27 cellular contexts compared by ENCODE assay signal in the genomic region with DNA sequence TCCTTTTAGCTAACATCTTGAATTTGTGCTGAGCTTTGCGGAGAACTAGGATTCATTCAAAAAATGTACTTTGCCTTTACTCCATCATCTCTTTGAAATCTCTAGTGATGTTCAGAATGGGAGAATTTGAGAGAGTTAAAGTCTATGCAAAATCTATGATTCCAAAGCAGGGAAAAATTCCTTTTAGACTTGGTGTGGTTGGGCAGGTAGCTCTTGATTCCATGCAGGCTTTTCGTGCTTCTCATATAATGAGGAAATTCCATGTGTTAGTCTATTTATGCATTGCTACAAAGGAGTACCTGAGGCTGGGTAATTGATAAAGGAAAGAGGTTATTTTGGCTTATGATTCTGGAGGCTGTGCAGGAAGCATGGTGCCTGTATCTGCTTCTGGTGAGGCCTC.
"Had no signal": no experiment of that assay in that cellular context is flagged by ENCODE, and none has a peak within 500 bp of the region (broad histone marks: within the 10 kb centered on the region; RNA-seq: fewer than 3 reads in every experiment).

No MANE protein-coding gene starts in this region.

- H3K4me1 ChIP-seq: stomach, suprapubic skin, testis, thyroid gland, tibial artery, tibial nerve, transverse colon, upper lobe of left lung, upper lobe of right lung, uterus, vagina had no signal

- H3K36me3 Mint-ChIP-seq: stimulated activated effector memory CD8-positive, alpha-beta T cell treated with anti-CD3 and anti-CD28 coated beads, Interleukin-12 subunit alpha, Interleukin-12 subunit beta, amount 100 ng/mL, for 72 hours; stimulated activated memory B cell treated with anti-CD40 and anti-IgM and Interleukin-4, amounts not matched to agents 10 μg/mL and 1 μg/mL and 100 μg/mL, for 72 hours; stimulated activated naive B cell treated with anti-CD40 and anti-IgM and Interleukin-4, amounts not matched to agents 10 μg/mL and 1 μg/mL and 100 μg/mL, for 72 hours; type B pancreatic cell had no signal

- H3K27me3 Mint-ChIP-seq: stimulated activated memory B cell treated with anti-CD40 and anti-IgM and Interleukin-4, amounts not matched to agents 10 μg/mL and 1 μg/mL and 100 μg/mL, for 72 hours; stimulated activated naive B cell treated with anti-CD40 and anti-IgM and Interleukin-4, amounts not matched to agents 10 μg/mL and 1 μg/mL and 100 μg/mL, for 72 hours; stimulated activated naive CD8-positive, alpha-beta T cell treated with anti-CD3 and anti-CD28 coated beads, Interleukin-15, amount 100 ng/mL, for 72 hours; stimulated activated naive CD8-positive, alpha-beta T cell treated with anti-CD3 and anti-CD28 coated beads, Interleukin-15, Interleukin-2, amounts not matched to agents 100 ng/mL and 50 ng/mL, for 24 hours; type B pancreatic cell had no signal

- H3K36me3 ChIP-seq: stomach, suprapubic skin, thoracic aorta, thyroid gland, tibial artery, tibial nerve, transverse colon, upper lobe of left lung, upper lobe of right lung, uterus, vagina had no signal

- H3K9me3 ChIP-seq: stomach, suprapubic skin, testis, thoracic aorta, thyroid gland, tibial artery, tibial nerve, transverse colon, upper lobe of left lung, upper lobe of right lung, uterus, vagina had no signal

- H3K4me1 Mint-ChIP-seq: stimulated activated effector memory CD8-positive, alpha-beta T cell treated with anti-CD3 and anti-CD28 coated beads, Interleukin-12 subunit alpha, Interleukin-12 subunit beta, amount 100 ng/mL, for 72 hours; stimulated activated memory B cell treated with anti-CD40 and anti-IgM and Interleukin-4, amounts not matched to agents 10 μg/mL and 1 μg/mL and 100 μg/mL, for 72 hours; stimulated activated naive B cell treated with anti-CD40 and anti-IgM and Interleukin-4, amounts not matched to agents 10 μg/mL and 1 μg/mL and 100 μg/mL, for 72 hours; stimulated activated naive CD8-positive, alpha-beta T cell treated with anti-CD3 and anti-CD28 coated beads, Interleukin-15, amount 100 ng/mL, for 72 hours had no signal

- DNase-seq: stimulated activated CD4-positive, alpha-beta T cell treated with anti-CD3 and anti-CD28 coated beads, Interleukin-2, amount 100 ng/mL, for 48 hours; stimulated activated CD4-positive, alpha-beta T cell treated with anti-CD3 and anti-CD28 coated beads, Interleukin-4, amount 100 ng/mL, for 1 hour; stimulated activated CD4-positive, alpha-beta T cell treated with anti-CD3 and anti-CD28 coated beads, Interleukin-4, amount 100 ng/mL, for 24 hours; stimulated activated CD4-positive, alpha-beta T cell treated with anti-CD3 and anti-CD28 coated beads, Interleukin-4, amount 100 ng/mL, for 4 hours; stimulated activated CD8-positive, alpha-beta memory T cell treated with anti-CD3 and anti-CD28 coated beads, Interleukin-4, amount 100 ng/mL, for 48 hours; stimulated activated naive B cell treated with anti-CD40 and anti-IgM and Interleukin-4, amounts not matched to agents 10 μg/mL and 1 μg/mL and 100 μg/mL, for 72 hours; stimulated activated naive CD4-positive, alpha-beta T cell; stimulated activated naive CD4-positive, alpha-beta T cell treated with Interleukin-2 at 50 U/mL for 16 hours; stimulated activated naive CD8-positive, alpha-beta T cell treated with anti-CD3 and anti-CD28 coated beads, Interleukin-15, amount 100 ng/mL, for 72 hours; stimulated activated naive CD8-positive, alpha-beta T cell treated with anti-CD3 and anti-CD28 coated beads, Interleukin-15, Interleukin-2, amounts not matched to agents 100 U/mL and 50 U/mL, for 24 hours; stomach; substantia nigra; testis; thyroid gland; tibial artery; transverse colon; upper lobe of left lung; upper lobe of right lung; uterus had no signal

- ATAC-seq: stimulated activated effector memory CD8-positive, alpha-beta T cell treated with anti-CD3 and anti-CD28 coated beads, Interleukin-12 subunit alpha, Interleukin-12 subunit beta, amount 100 ng/mL, for 72 hours; stimulated activated memory B cell treated with anti-CD40 and anti-IgM and Interleukin-4, amounts not matched to agents 10 μg/mL and 1 μg/mL and 100 μg/mL, for 72 hours; stimulated activated naive B cell treated with anti-CD40 and anti-IgM and Interleukin-4, amounts not matched to agents 10 μg/mL and 1 μg/mL and 100 μg/mL, for 72 hours; stimulated activated naive CD8-positive, alpha-beta T cell treated with anti-CD3 and anti-CD28 coated beads, Interleukin-15, amount 100 ng/mL, for 72 hours; stimulated activated naive CD8-positive, alpha-beta T cell treated with anti-CD3 and anti-CD28 coated beads, Interleukin-15, Interleukin-2, amounts not matched to agents 100 U/mL and 50 U/mL, for 24 hours; upper lobe of right lung had no signal

- H3K9me3 Mint-ChIP-seq: stimulated activated effector memory CD8-positive, alpha-beta T cell treated with anti-CD3 and anti-CD28 coated beads, Interleukin-12 subunit alpha, Interleukin-12 subunit beta, amount 100 ng/mL, for 72 hours had no signal

- H3K27ac Mint-ChIP-seq: stimulated activated effector memory CD8-positive, alpha-beta T cell treated with anti-CD3 and anti-CD28 coated beads, Interleukin-12 subunit alpha, Interleukin-12 subunit beta, amount 100 ng/mL, for 72 hours; stimulated activated memory B cell treated with anti-CD40 and anti-IgM and Interleukin-4, amounts not matched to agents 10 μg/mL and 1 μg/mL and 100 μg/mL, for 72 hours; stimulated activated naive B cell treated with anti-CD40 and anti-IgM and Interleukin-4, amounts not matched to agents 10 μg/mL and 1 μg/mL and 100 μg/mL, for 72 hours; stimulated activated naive CD8-positive, alpha-beta T cell treated with anti-CD3 and anti-CD28 coated beads, Interleukin-15, Interleukin-2, amounts not matched to agents 100 ng/mL and 50 ng/mL, for 24 hours; type B pancreatic cell had no signal

- H3K4me3 Mint-ChIP-seq: stimulated activated effector memory CD8-positive, alpha-beta T cell treated with anti-CD3 and anti-CD28 coated beads, Interleukin-12 subunit alpha, Interleukin-12 subunit beta, amount 100 ng/mL, for 72 hours; stimulated activated memory B cell treated with anti-CD40 and anti-IgM and Interleukin-4, amounts not matched to agents 10 μg/mL and 1 μg/mL and 100 μg/mL, for 72 hours; stimulated activated naive B cell treated with anti-CD40 and anti-IgM and Interleukin-4, amounts not matched to agents 10 μg/mL and 1 μg/mL and 100 μg/mL, for 72 hours; stimulated activated naive CD8-positive, alpha-beta T cell treated with anti-CD3 and anti-CD28 coated beads, Interleukin-15, amount 100 ng/mL, for 72 hours; stimulated activated naive CD8-positive, alpha-beta T cell treated with anti-CD3 and anti-CD28 coated beads, Interleukin-15, Interleukin-2, amounts not matched to agents 100 ng/mL and 50 ng/mL, for 24 hours; type B pancreatic cell had no signal

- H3K27me3 ChIP-seq: stomach, suprapubic skin, testis, thyroid gland, tibial artery, tibial nerve, transverse colon, upper lobe of left lung, upper lobe of right lung, uterus, vagina had no signal

- H3K4me3 ChIP-seq: stomach, suprapubic skin, testis, thoracic aorta, thyroid gland, tibial artery, tibial nerve, transverse colon, upper lobe of left lung, upper lobe of right lung, uterus, vagina had no signal

- H3K27ac ChIP-seq: stomach, suprapubic skin, testis, thoracic aorta, thyroid gland, tibial artery, tibial nerve, transverse colon, upper lobe of left lung, upper lobe of right lung, vagina had no signal
